1 cellular context compared by ENCODE assay signal in the genomic region with DNA sequence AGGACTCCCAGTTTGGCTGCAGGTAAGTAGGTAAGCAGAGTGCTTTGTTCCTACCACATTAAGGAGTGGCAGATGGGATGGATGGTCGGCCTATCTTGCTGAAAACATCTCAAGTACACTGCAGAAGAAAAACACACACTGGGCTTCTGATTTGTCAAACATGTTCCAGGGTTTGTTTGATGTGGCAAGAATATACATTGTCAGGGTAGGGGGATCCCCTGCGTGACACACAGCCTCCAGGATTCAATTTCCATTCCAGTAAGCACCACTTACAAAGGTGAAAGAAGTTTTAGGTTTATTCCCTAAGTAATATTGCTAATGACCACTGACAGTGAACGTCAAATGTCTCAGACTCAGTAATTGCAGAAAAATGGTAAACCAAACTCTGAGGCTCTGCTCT.
TF ChIP-seq lines count a peak whose summit lies in the region.

No MANE protein-coding gene starts in this region.

TF ChIP-seq in WTC11, 78 proteins besides CTCF, POLR2A, EP300 and RAD21 (continued from another document):
- TF ChIP-seq IRF1 (CRISPR knock-in tag; IDR thresholded peaks at IDR 0.05) (no peak), USF2 (CRISPR knock-in tag; IDR thresholded peaks at IDR 0.05) (no peak), ESRRA (CRISPR knock-in tag; IDR thresholded peaks at IDR 0.05; ENCODE audit: borderline replicate concordance) (no peak), ZNF423 (CRISPR knock-in tag; IDR thresholded peaks at IDR 0.05) (no peak), SMAD3 (CRISPR knock-in tag; IDR thresholded peaks at IDR 0.05; ENCODE audit: borderline replicate concordance) (no peak), ZNF416 (CRISPR knock-in tag; IDR thresholded peaks at IDR 0.05) (no peak), NFATC4 (CRISPR knock-in tag; IDR thresholded peaks at IDR 0.05) (no peak), FOXP4 (CRISPR knock-in tag; IDR thresholded peaks at IDR 0.05) (no peak), CREM (CRISPR knock-in tag; IDR thresholded peaks at IDR 0.05) (no peak), CREB1 (CRISPR knock-in tag; IDR thresholded peaks at IDR 0.05) (no peak), ZNF671 (CRISPR knock-in tag; IDR thresholded peaks at IDR 0.05) (no peak), TEAD1 (CRISPR knock-in tag; IDR thresholded peaks at IDR 0.05) (no peak), MXD4 (CRISPR knock-in tag; IDR thresholded peaks at IDR 0.05; ENCODE audit: borderline replicate concordance) (no peak), RORB (CRISPR knock-in tag; IDR thresholded peaks at IDR 0.05) (no peak), USF1 (CRISPR knock-in tag; IDR thresholded peaks at IDR 0.05) (no peak)
- TF ChIP-seq, protein P1, sequence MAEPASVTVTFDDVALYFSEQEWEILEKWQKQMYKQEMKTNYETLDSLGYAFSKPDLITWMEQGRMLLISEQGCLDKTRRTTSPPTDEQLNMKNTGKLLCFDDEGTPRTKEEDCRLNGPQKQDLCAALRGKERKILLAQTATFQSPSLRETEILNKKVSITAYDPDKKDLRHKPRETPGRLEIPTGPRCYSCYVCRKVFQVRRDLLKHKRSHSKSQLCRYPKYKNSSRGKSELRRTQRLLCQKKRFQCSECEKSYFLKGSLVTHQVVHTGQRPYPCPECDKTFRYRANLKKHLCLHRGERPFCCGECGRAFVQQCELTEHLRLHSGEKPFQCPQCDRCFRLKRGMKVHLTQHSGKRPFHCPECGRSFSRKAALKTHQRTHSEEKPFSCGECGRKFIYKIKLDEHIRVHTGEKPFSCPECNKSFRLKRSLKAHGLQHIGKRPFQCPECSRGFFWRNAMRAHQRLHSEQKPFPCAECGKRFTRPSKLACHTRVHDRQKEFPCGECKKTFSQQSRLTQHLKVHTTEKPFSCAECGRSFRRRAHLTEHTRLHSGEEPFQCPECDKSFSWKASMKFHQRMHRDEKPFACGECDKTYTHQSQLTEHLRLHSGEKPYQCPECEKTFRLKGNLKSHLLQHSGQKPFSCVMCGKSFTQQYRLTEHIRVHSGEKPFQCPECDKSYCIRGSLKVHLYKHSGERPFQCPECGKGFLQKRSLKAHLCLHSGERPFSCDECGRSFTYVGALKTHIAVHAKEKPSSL (CRISPR knock-in tag; conservative IDR thresholded peaks at IDR 0.05) = no peak
- TF ChIP-seq, protein P2, sequence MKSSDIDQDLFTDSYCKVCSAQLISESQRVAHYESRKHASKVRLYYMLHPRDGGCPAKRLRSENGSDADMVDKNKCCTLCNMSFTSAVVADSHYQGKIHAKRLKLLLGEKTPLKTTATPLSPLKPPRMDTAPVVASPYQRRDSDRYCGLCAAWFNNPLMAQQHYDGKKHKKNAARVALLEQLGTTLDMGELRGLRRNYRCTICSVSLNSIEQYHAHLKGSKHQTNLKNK (CRISPR knock-in tag; IDR thresholded peaks at IDR 0.05) = no peak
